16 cellular contexts compared by ENCODE assay signal in genomic region chr10:71818674-71819260, GRCh38.
"Had no signal": no experiment of that assay in that cellular context is flagged by ENCODE, and none has a peak within 500 bp of the region (broad histone marks: within the 10 kb centered on the region; RNA-seq: fewer than 3 reads in every experiment).

No MANE protein-coding gene starts in this region.

- H3K4me1 ChIP-seq: ascending aorta, SJCRH30 had no signal

- H3K4me1 Mint-ChIP-seq: nephron had no signal

- ATAC-seq: activated CD4-positive, CD25-positive, alpha-beta regulatory T cell treated with anti-CD3 and anti-CD28 coated beads, Interleukin-2, amount 50 U/mL, for 24 hours; activated CD8-positive, alpha-beta memory T cell treated with anti-CD3 and anti-CD28 coated beads, Interleukin-2, amount 10 ng/mL, durations not matched to agents 7 days and 5 days; activated T-cell treated with anti-CD3 and anti-CD28 coated beads, Interleukin-2, amount 50 U/mL, for 4 hours had no signal

- H3K27me3 ChIP-seq: ascending aorta, cardiac muscle cell, ovary, SJCRH30 had no signal

- H3K27ac ChIP-seq: ascending aorta, cardiac muscle cell, epithelial cell of prostate, SJCRH30 had no signal

- DNase-seq: activated CD4-positive, alpha-beta T cell treated with anti-CD3 and anti-CD28 coated beads, Interleukin-2, amount 50 U/mL, for 48 hours; activated CD8-positive, alpha-beta memory T cell treated with anti-CD3 and anti-CD28 coated beads, Interleukin-2, amount 10 ng/mL, durations not matched to agents 7 days and 5 days; activated gamma-delta T cell; activated naive CD8-positive, alpha-beta T cell treated with anti-CD3 and anti-CD28 coated beads for 36 hours; activated T-cell treated with anti-CD3 and anti-CD28 coated beads, Interleukin-2, amount 50 U/mL, for 4 hours; effector memory CD4-positive, alpha-beta T cell; ovary; SJCRH30; trophoblast cell had no signal

- H3K27ac Mint-ChIP-seq: activated CD8-positive, alpha-beta memory T cell treated with anti-CD3 and anti-CD28 coated beads, Interleukin-2, amount 10 ng/mL, durations not matched to agents 7 days and 5 days; activated naive CD8-positive, alpha-beta T cell treated with anti-CD3 and anti-CD28 coated beads for 36 hours; nephron; T-helper 2 cell treated with Interferon-gamma antibody and Interleukin-4, amounts not matched to agents 5 μg/mL and 100 μg/mL, for 36 hours had no signal

- H3K4me3 ChIP-seq: ascending aorta, cardiac muscle cell, coronary artery, ovary, SJCRH30 had no signal

- H3K36me3 ChIP-seq: ovary had no signal

- H3K4me3 Mint-ChIP-seq: activated CD8-positive, alpha-beta memory T cell treated with anti-CD3 and anti-CD28 coated beads, Interleukin-2, amount 10 ng/mL, durations not matched to agents 7 days and 5 days; activated naive CD8-positive, alpha-beta T cell treated with anti-CD3 and anti-CD28 coated beads for 36 hours; activated T-cell treated with anti-CD3 and anti-CD28 coated beads, Interleukin-2, amount 50 U/mL, for 4 hours; nephron; T-helper 2 cell treated with Interferon-gamma antibody and Interleukin-4, amounts not matched to agents 5 μg/mL and 100 μg/mL, for 36 hours had no signal

- H3K9me3 ChIP-seq: ascending aorta, ovary, SJCRH30 had no signal

- H3K27me3 Mint-ChIP-seq: activated CD8-positive, alpha-beta memory T cell treated with anti-CD3 and anti-CD28 coated beads, Interleukin-2, amount 10 ng/mL, durations not matched to agents 7 days and 5 days; activated naive CD8-positive, alpha-beta T cell treated with anti-CD3 and anti-CD28 coated beads for 36 hours had no signal

- H3K9me3 Mint-ChIP-seq: activated naive CD8-positive, alpha-beta T cell treated with anti-CD3 and anti-CD28 coated beads for 36 hours; activated T-cell treated with anti-CD3 and anti-CD28 coated beads, Interleukin-2, amount 50 U/mL, for 4 hours; nephron; T-helper 2 cell treated with Interferon-gamma antibody and Interleukin-4, amounts not matched to agents 5 μg/mL and 100 μg/mL, for 36 hours had no signal
